Comparison of ENCODE assay signal across 9 cellular contexts in genomic region chr1:77539510-77540142, GRCh38.
DNase-seq lines count a peak whose midpoint lies in the region; ATAC-seq and TF ChIP-seq lines count a peak whose summit lies in the region.
"Had no signal": no experiment of that assay in that cellular context is flagged by ENCODE, and none has a peak within 500 bp of the region (broad histone marks: within the 10 kb centered on the region; RNA-seq: fewer than 3 reads in every experiment).

No MANE protein-coding gene starts in this region.

- ATAC-seq in activated T-cell treated with anti-CD3 and anti-CD28 coated beads, Interleukin-2, amount 50 U/mL, for 72 hours (replicated peaks in 1 of 2), result no peak
- ATAC-seq in stimulated activated effector memory CD8-positive, alpha-beta T cell treated with anti-CD3 and anti-CD28 coated beads, Interleukin-12 subunit alpha, Interleukin-12 subunit beta, amount 100 ng/mL, for 72 hours, result no peak

- H2AFZ ChIP-seq in Karpas-422 (ENCODE audit: low read length), result peak overlapping the region; percentile 75

- no peak for TF ChIP-seq CTCF in chondrocyte (IDR thresholded peaks at IDR 0.05)

- no peaks in the 10 kb centered on the region for H4K20me1 ChIP-seq in Karpas-422 (ENCODE audit: insufficient read depth, low read depth, low read length)

- no peaks in the 10 kb centered on the region for H3K79me2 ChIP-seq in Karpas-422 (ENCODE audit: low read length)

- no peaks in the 10 kb centered on the region for H3K27me3 ChIP-seq in Karpas-422 (ENCODE audit: low read length)

- peaks cover 25% of the 10 kb centered on the region for H3K4me1 Mint-ChIP-seq in chondrocyte (ENCODE audit: low read depth)
- no peaks in the 10 kb centered on the region for H3K4me1 Mint-ChIP-seq in activated T-cell treated with anti-CD3 and anti-CD28 coated beads, Interleukin-2, amount 50 U/mL, for 72 hours (ENCODE audit: low read depth)
- H3K4me1 Mint-ChIP-seq in stimulated activated effector memory CD8-positive, alpha-beta T cell treated with anti-CD3 and anti-CD28 coated beads, Interleukin-12 subunit alpha, Interleukin-12 subunit beta, amount 100 ng/mL, for 72 hours, result no peaks in the 10 kb centered on the region

- no peaks in the 10 kb centered on the region for H3K9me2 ChIP-seq in Karpas-422 (replicated peaks; ENCODE audit: insufficient read depth, low read length)

- H3K27me3 Mint-ChIP-seq in chondrocyte (ENCODE audit: low read depth), result no peaks in the 10 kb centered on the region
- H3K27me3 Mint-ChIP-seq in activated T-cell treated with anti-CD3 and anti-CD28 coated beads, Interleukin-2, amount 50 U/mL, for 72 hours (ENCODE audit: low read depth), result no peaks in the 10 kb centered on the region

- H3K9me3 ChIP-seq in Karpas-422 (ENCODE audit: low read length), result no peaks in the 10 kb centered on the region

- DNase-seq in Caki2 (ENCODE audit: low read depth) (peak; percentile 94), Karpas-422 (peak; percentile 50), chondrocyte (ENCODE audit: low spot score) (no peak), myocyte (ENCODE audit: low read depth) (peak; percentile 97), cerebellar nuclear complex (lab: John Stamatoyannopoulos, UW) (no peak)
- no peak for DNase-seq in activated CD8-positive, alpha-beta memory T cell treated with anti-CD3 and anti-CD28 coated beads, Interleukin-2, amount 50 U/mL, for 48 hours
- no peak for DNase-seq in activated T-cell treated with anti-CD3 and anti-CD28 coated beads, Interleukin-2, amount 50 U/mL, for 72 hours
- no peak for DNase-seq in stimulated activated effector memory CD8-positive, alpha-beta T cell treated with anti-CD3 and anti-CD28 coated beads, Interleukin-12 subunit alpha, Interleukin-12 subunit beta, amount 100 ng/mL, for 72 hours (ENCODE audit: low spot score in 2 of 2)

- in situ Hi-C loops in Caki2 (cut with HindIII; ENCODE audit: low pct_unique_long_range_greater_than_20kb, low sequenced_read_pairs), result no loop called here

- H3K36me3 ChIP-seq in Karpas-422 (ENCODE audit: insufficient read depth, low read length), result no peaks in the 10 kb centered on the region

- peak overlapping the region; percentile 26; the same call in 1 of the 2 replicates for H3K4me3 ChIP-seq in Karpas-422 (ENCODE audit: low read length)
- H3K4me3 ChIP-seq: SK-N-MC had no signal

- H3K4me1 ChIP-seq in Karpas-422 (ENCODE audit: low read length), result peaks cover 33% of the 10 kb centered on the region

- H3K27ac Mint-ChIP-seq in chondrocyte (ENCODE audit: unreplicated experiment), result peak overlapping the region; percentile 84
- no peak overlapping the region for H3K27ac Mint-ChIP-seq in activated T-cell treated with anti-CD3 and anti-CD28 coated beads, Interleukin-2, amount 50 U/mL, for 72 hours
- H3K27ac Mint-ChIP-seq in stimulated activated effector memory CD8-positive, alpha-beta T cell treated with anti-CD3 and anti-CD28 coated beads, Interleukin-12 subunit alpha, Interleukin-12 subunit beta, amount 100 ng/mL, for 72 hours, result no peak overlapping the region

- no peak overlapping the region for H3K27ac ChIP-seq in Karpas-422 (ENCODE audit: low read length)
- H3K27ac ChIP-seq: SK-N-MC had no signal

- H3K9ac ChIP-seq in Karpas-422 (ENCODE audit: low read length), result peak overlapping the region; percentile 31

- no peak overlapping the region for H3K4me3 Mint-ChIP-seq in chondrocyte (ENCODE audit: unreplicated experiment)
- no peak overlapping the region for H3K4me3 Mint-ChIP-seq in activated T-cell treated with anti-CD3 and anti-CD28 coated beads, Interleukin-2, amount 50 U/mL, for 72 hours
- H3K4me3 Mint-ChIP-seq in stimulated activated effector memory CD8-positive, alpha-beta T cell treated with anti-CD3 and anti-CD28 coated beads, Interleukin-12 subunit alpha, Interleukin-12 subunit beta, amount 100 ng/mL, for 72 hours, result no peak overlapping the region

- H3K36me3 Mint-ChIP-seq in chondrocyte (ENCODE audit: low read depth), result no peaks in the 10 kb centered on the region
- H3K36me3 Mint-ChIP-seq in activated T-cell treated with anti-CD3 and anti-CD28 coated beads, Interleukin-2, amount 50 U/mL, for 72 hours (ENCODE audit: insufficient read depth in 2 of 2), result no peaks in the 10 kb centered on the region
- no peaks in the 10 kb centered on the region for H3K36me3 Mint-ChIP-seq in stimulated activated effector memory CD8-positive, alpha-beta T cell treated with anti-CD3 and anti-CD28 coated beads, Interleukin-12 subunit alpha, Interleukin-12 subunit beta, amount 100 ng/mL, for 72 hours

- peak overlapping the region; percentile 45 for H3K4me2 ChIP-seq in Karpas-422 (ENCODE audit: low read depth, low read length, poor library complexity, severe bottlenecking)

- H3K9me3 Mint-ChIP-seq in chondrocyte (ENCODE audit: low read depth), result no peaks in the 10 kb centered on the region
- H3K9me3 Mint-ChIP-seq in activated T-cell treated with anti-CD3 and anti-CD28 coated beads, Interleukin-2, amount 50 U/mL, for 72 hours, result no peaks in the 10 kb centered on the region
- H3K9me3 Mint-ChIP-seq in stimulated activated effector memory CD8-positive, alpha-beta T cell treated with anti-CD3 and anti-CD28 coated beads, Interleukin-12 subunit alpha, Interleukin-12 subunit beta, amount 100 ng/mL, for 72 hours, result no peaks in the 10 kb centered on the region

Comparison
In these comparisons a context has a peak if more than half of its experiments do, and no peak if none do; other contexts are left out.
1. DNase-seq: peak in Caki2 (single experiment), Karpas-422 (single experiment) and myocyte (single experiment); none in chondrocyte (single experiment), activated CD8-positive, alpha-beta memory T cell treated with anti-CD3 and anti-CD28 coated beads, Interleukin-2, amount 50 U/mL, for 48 hours (single experiment), activated T-cell treated with anti-CD3 and anti-CD28 coated beads, Interleukin-2, amount 50 U/mL, for 72 hours (0 of 2), cerebellar nuclear complex (0 of 2) and stimulated activated effector memory CD8-positive, alpha-beta T cell treated with anti-CD3 and anti-CD28 coated beads, Interleukin-12 subunit alpha, Interleukin-12 subunit beta, amount 100 ng/mL, for 72 hours (0 of 2).